In the genomic region with DNA sequence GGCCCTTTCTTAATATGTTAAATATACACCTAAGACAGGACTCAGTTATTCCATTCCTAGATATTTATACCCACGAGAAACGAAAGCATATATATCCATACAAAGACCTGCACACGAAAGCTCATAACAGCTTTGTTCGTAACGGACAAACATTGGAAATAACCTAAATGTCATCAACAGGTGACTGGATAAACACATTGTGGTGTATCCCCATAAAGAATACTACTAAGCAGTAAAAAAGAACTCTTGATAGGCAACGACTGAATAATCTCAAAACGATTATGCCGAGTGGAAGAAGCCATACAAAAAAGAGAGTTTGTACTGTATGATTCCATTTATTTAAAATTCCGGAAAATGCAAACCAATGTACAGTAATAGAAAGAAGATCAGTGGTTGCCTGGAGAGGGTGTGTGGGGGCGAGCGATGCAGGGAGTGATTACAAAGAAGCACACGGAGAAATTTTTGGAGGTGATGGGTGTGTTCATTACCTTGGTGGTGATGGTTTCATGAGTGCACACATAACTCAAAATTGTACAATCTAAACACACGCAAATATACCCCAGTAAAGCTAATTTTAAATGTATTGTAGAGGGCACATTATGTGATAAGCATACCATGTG, we compare ENCODE assay signal across 13 cellular contexts. TPM values are rescaled to one million over a fixed set of nuclear protein-coding genes. Genes with fewer than 3 reads are reported as not detected.
A peak's percentile ranks its signal among the peaks of the same experiment; 100 is the strongest.
DNase-seq lines count a peak whose midpoint lies in the region; ATAC-seq and TF ChIP-seq lines count a peak whose summit lies in the region.
"Had no signal": no experiment of that assay in that cellular context is flagged by ENCODE, and none has a peak within 500 bp of the region (broad histone marks: within the 10 kb centered on the region; RNA-seq: fewer than 3 reads in every experiment).

No MANE protein-coding gene starts in this region.

- H3K4me2 ChIP-seq in SU-DHL-6 (ENCODE audit: low read depth, low read length, poor library complexity, severe bottlenecking) (peak overlapping the region; percentile 81), fibroblast of lung (ENCODE audit: extremely low read depth, insufficient read depth, low read length) (peak overlapping the region; percentile 70)

- H3K4me1 Mint-ChIP-seq in activated naive CD4-positive, alpha-beta T cell treated with anti-CD3 and anti-CD28 coated beads for 36 hours (ENCODE audit: low read depth) = peaks cover 12% of the 10 kb centered on the region
- H3K4me1 Mint-ChIP-seq in stimulated activated naive B cell treated with anti-CD40 and anti-IgM and Interleukin-4, amounts not matched to agents 10 μg/mL and 1 μg/mL and 100 μg/mL, for 72 hours = peaks cover 15 to 24% of the 10 kb centered on the region in 2 donors

- H3K27ac ChIP-seq in SU-DHL-6 (ENCODE audit: low read depth, low read length) (no peak overlapping the region), fibroblast of lung (ENCODE audit: insufficient read depth, low read length) (no peak overlapping the region)

- no peaks in the 10 kb centered on the region for H3K9me2 ChIP-seq in SU-DHL-6 (replicated peaks; ENCODE audit: insufficient read depth, low read length)

- peak overlapping the region; percentile 80 for H3K4me3 Mint-ChIP-seq in activated naive CD4-positive, alpha-beta T cell treated with anti-CD3 and anti-CD28 coated beads for 36 hours
- peak overlapping the region; percentile 85 to 88 for H3K4me3 Mint-ChIP-seq in stimulated activated naive B cell treated with anti-CD40 and anti-IgM and Interleukin-4, amounts not matched to agents 10 μg/mL and 1 μg/mL and 100 μg/mL, for 72 hours

- H3K9me3 Mint-ChIP-seq in activated naive CD4-positive, alpha-beta T cell treated with anti-CD3 and anti-CD28 coated beads for 36 hours = no peaks in the 10 kb centered on the region
- H3K9me3 Mint-ChIP-seq in stimulated activated naive B cell treated with anti-CD40 and anti-IgM and Interleukin-4, amounts not matched to agents 10 μg/mL and 1 μg/mL and 100 μg/mL, for 72 hours = no peaks in the 10 kb centered on the region

- H4K20me1 ChIP-seq in SU-DHL-6 (ENCODE audit: low read depth, low read length) (no peaks in the 10 kb centered on the region), fibroblast of lung (ENCODE audit: control insufficient read depth, extremely low read depth, insufficient read depth, low read length) (peaks cover 4% of the 10 kb centered on the region)

- no peak overlapping the region; the same call in 1 of the 2 replicates for H3K9ac ChIP-seq in SU-DHL-6 (ENCODE audit: low read length)
- H3K9ac ChIP-seq in fibroblast of lung (ENCODE audit: insufficient read depth, low read length) = no peak overlapping the region

- no peaks in the 10 kb centered on the region for H3F3A ChIP-seq in SU-DHL-6 (ENCODE audit: insufficient read depth)

- H3K27me3 Mint-ChIP-seq in activated naive CD4-positive, alpha-beta T cell treated with anti-CD3 and anti-CD28 coated beads for 36 hours (ENCODE audit: low read depth) = peaks cover 54% of the 10 kb centered on the region
- H3K27me3 Mint-ChIP-seq in stimulated activated naive B cell treated with anti-CD40 and anti-IgM and Interleukin-4, amounts not matched to agents 10 μg/mL and 1 μg/mL and 100 μg/mL, for 72 hours = peaks cover 64 to 79% of the 10 kb centered on the region in 2 donors

- ATAC-seq in stimulated activated naive B cell treated with anti-CD40 and anti-IgM and Interleukin-4, amounts not matched to agents 10 μg/mL and 1 μg/mL and 100 μg/mL, for 72 hours (replicated peaks) = no peak
- ATAC-seq in HG03521 (IDR thresholded peaks at IDR 0.05; ENCODE audit: unreplicated experiment) (no peak), HG02759 (IDR thresholded peaks at IDR 0.05; ENCODE audit: unreplicated experiment) (no peak)

- no peak for DNase-seq in activated naive CD4-positive, alpha-beta T cell treated with anti-CD3 and anti-CD28 coated beads for 36 hours
- DNase-seq in activated naive CD4-positive, alpha-beta T cell treated with anti-CD3 and anti-CD28 coated beads, Interleukin-2, amount 50 U/mL, for 16 hours = no peak
- DNase-seq in fibroblast of lung (ENCODE audit: low read depth in 2 of 2) (no peak), EL (no peak)
- DNase-seq in stimulated activated naive B cell treated with anti-CD40 and anti-IgM and Interleukin-4, amounts not matched to agents 10 μg/mL and 1 μg/mL and 100 μg/mL, for 72 hours = no peak
- DNase-seq: NCI-H1436; occipital lobe; OCI-M1; stimulated activated CD4-positive, alpha-beta T cell treated with anti-CD3 and anti-CD28 coated beads, Interleukin-4, amount 100 ng/mL, for 24 hours; testis had no signal

- CTCF ChIA-PET in activated naive CD4-positive, alpha-beta T cell treated with anti-CD3 and anti-CD28 coated beads for 36 hours (lab: Charles Lee) = interaction anchor here (1.0 to 1.3 kb wide), 3 partner anchors 18 to 89 kb away, joined by 3 to 5 read pairs (median 3); no protein-coding TSS in a partner anchor

- intact Hi-C loops in activated naive CD4-positive, alpha-beta T cell treated with anti-CD3 and anti-CD28 coated beads for 36 hours (cut with micrococcal nuclease) = loop anchor here (5.0 kb wide), 4 partner anchors 107 to 278 kb away; a partner anchor contains a TSS

- no peaks in the 10 kb centered on the region for H3K36me3 ChIP-seq in SU-DHL-6 (ENCODE audit: low read length)
- no peaks in the 10 kb centered on the region for H3K36me3 ChIP-seq in fibroblast of lung (ENCODE audit: control insufficient read depth, insufficient read depth, low read length)

- H3K9me3 ChIP-seq in SU-DHL-6 (ENCODE audit: insufficient read depth, low read length) = no peaks in the 10 kb centered on the region
- no peaks in the 10 kb centered on the region for H3K9me3 ChIP-seq in fibroblast of lung (ENCODE audit: control insufficient read depth, insufficient read depth, low read depth, low read length)
- H3K9me3 ChIP-seq: testis had no signal

- TF ChIP-seq CTCF in SU-DHL-6 (IDR thresholded peaks at IDR 0.05; ENCODE audit: insufficient read depth, low read length, poor library complexity, severe bottlenecking) (no peak), fibroblast of lung (conservative IDR thresholded peaks at IDR 0.05 in 1 of 2, IDR thresholded peaks at IDR 0.05 in 1 of 2; ENCODE audit: low read depth in 1 of 2, low read length in 2 of 2) (no peak)

- H3K36me3 Mint-ChIP-seq in activated naive CD4-positive, alpha-beta T cell treated with anti-CD3 and anti-CD28 coated beads for 36 hours (ENCODE audit: low read depth) = no peaks in the 10 kb centered on the region
- H3K36me3 Mint-ChIP-seq in stimulated activated naive B cell treated with anti-CD40 and anti-IgM and Interleukin-4, amounts not matched to agents 10 μg/mL and 1 μg/mL and 100 μg/mL, for 72 hours = no peaks in the 10 kb centered on the region

- no peak overlapping the region for H2AFZ ChIP-seq in SU-DHL-6 (ENCODE audit: low read depth, low read length, severe bottlenecking)
- no peak overlapping the region for H2AFZ ChIP-seq in fibroblast of lung (ENCODE audit: low read length)

- H3K4me3 ChIP-seq in SU-DHL-6 (ENCODE audit: insufficient read depth, low read length, poor library complexity, severe bottlenecking) (no peak overlapping the region), fibroblast of lung (replicated peaks in 1 of 4; ENCODE audit: control extremely low read depth in 1 of 4, insufficient read depth in 1 of 4, low read depth in 3 of 4, low read length in 4 of 4) (peak overlapping the region in 1 of 4 experiments; percentile 67)

- H3K27me3 ChIP-seq in SU-DHL-6 (ENCODE audit: low read length) = no peaks in the 10 kb centered on the region
- no peaks in the 10 kb centered on the region for H3K27me3 ChIP-seq in fibroblast of lung (ENCODE audit: control insufficient read depth, insufficient read depth, low read length)
- H3K27me3 ChIP-seq: testis had no signal

- no peak overlapping the region for H3K27ac Mint-ChIP-seq in activated naive CD4-positive, alpha-beta T cell treated with anti-CD3 and anti-CD28 coated beads for 36 hours
- H3K27ac Mint-ChIP-seq in stimulated activated naive B cell treated with anti-CD40 and anti-IgM and Interleukin-4, amounts not matched to agents 10 μg/mL and 1 μg/mL and 100 μg/mL, for 72 hours = peak overlapping the region; percentile 31

- peaks cover 3% of the 10 kb centered on the region for H3K4me1 ChIP-seq in fibroblast of lung (ENCODE audit: control insufficient read depth, extremely low read depth, insufficient read depth, low read length)
- H3K4me1 ChIP-seq: testis had no signal

- H3K79me2 ChIP-seq in SU-DHL-6 (ENCODE audit: insufficient read depth, low read length) (no peaks in the 10 kb centered on the region), fibroblast of lung (ENCODE audit: control insufficient read depth, insufficient read depth, low read length) (peaks cover 22% of the 10 kb centered on the region)

RNA-seq across cellular contexts. Expression of a gene that starts 1.4 kb away (rescaled TPM):
- total RNA-seq in activated naive CD4-positive, alpha-beta T cell treated with anti-CD3 and anti-CD28 coated beads for 36 hours = under 1 TPM; 0.42 to 0.50 TPM
- total RNA-seq in fibroblast of lung = 12.8 and 27.2 TPM in 2 replicates
- 8.5 and 12.8 TPM in 2 replicates for polyA plus RNA-seq in fibroblast of lung
- 4.5 and 8.6 TPM in 2 replicates for polyA plus RNA-seq in fibroblast of lung (2012)
- polyA minus RNA-seq in fibroblast of lung (ENCODE audit: low replicate concordance) = 17.2 and 19.7 TPM in 2 replicates
